In the genomic region with DNA sequence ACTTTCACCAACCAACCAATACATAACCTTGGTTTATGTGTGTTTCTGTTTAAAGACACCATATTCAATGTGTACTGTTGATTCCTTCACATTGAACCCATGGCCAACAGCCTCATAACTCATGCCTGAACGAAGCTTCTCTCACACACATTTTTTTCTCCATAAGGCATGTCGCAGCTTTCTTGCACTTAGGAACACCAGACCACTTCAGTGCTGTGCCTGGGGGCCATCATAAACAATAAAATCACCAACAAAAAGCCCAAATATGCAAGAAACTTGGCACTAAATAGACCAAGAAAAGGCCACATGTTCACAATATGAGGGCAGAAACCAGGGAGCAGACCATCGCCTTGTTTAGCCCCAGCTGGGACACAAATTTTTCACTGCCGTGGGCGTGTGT, we compare ENCODE assay signal across 19 cellular contexts.
"Had no signal": no experiment of that assay in that cellular context is flagged by ENCODE, and none has a peak within 500 bp of the region (broad histone marks: within the 10 kb centered on the region; RNA-seq: fewer than 3 reads in every experiment).

No MANE protein-coding gene starts in this region.

- H2AFZ ChIP-seq: neural progenitor cell, parathyroid adenoma had no signal

- H3K27me3 Mint-ChIP-seq: progenitor cell of endocrine pancreas had no signal

- H3K9me3 Mint-ChIP-seq: natural killer cell treated with Interleukin-12 subunit alpha and Interleukin-12 subunit beta and Interleukin-15 and Interleukin-18, amount 100 ng/mL, for 72 hours had no signal

- H3K36me3 Mint-ChIP-seq: natural killer cell treated with Interleukin-12 subunit alpha and Interleukin-12 subunit beta and Interleukin-15 and Interleukin-18, amount 100 ng/mL, for 72 hours had no signal

- H3K4me3 Mint-ChIP-seq: mesothelial cell of epicardium; naive B cell; natural killer cell treated with Interleukin-12 subunit alpha and Interleukin-12 subunit beta and Interleukin-15 and Interleukin-18, amount 100 ng/mL, for 72 hours; neural progenitor cell; stimulated activated naive B cell treated with anti-CD40 and anti-IgM and Interleukin-4, amounts not matched to agents 10 μg/mL and 1 μg/mL and 100 μg/mL, for 72 hours; stimulated activated naive CD8-positive, alpha-beta T cell treated with anti-CD3 and anti-CD28 coated beads, Interleukin-15, Interleukin-2, amounts not matched to agents 100 ng/mL and 50 ng/mL, for 24 hours had no signal

- H3K27ac ChIP-seq: dorsolateral prefrontal cortex, epithelial cell of prostate, left lung, neural progenitor cell, parathyroid adenoma, right lobe of liver, thoracic aorta, transverse colon, vagina had no signal

- H3K27me3 ChIP-seq: dorsolateral prefrontal cortex, left lung, neural progenitor cell, right lobe of liver, transverse colon, vagina had no signal

- H3K4me2 ChIP-seq: neural progenitor cell had no signal

- H3K9me3 ChIP-seq: right lobe of liver, thoracic aorta, transverse colon, vagina had no signal

- H3K79me2 ChIP-seq: parathyroid adenoma had no signal

- H3K36me3 ChIP-seq: left lung, neural progenitor cell, right lobe of liver, thoracic aorta, transverse colon had no signal

- H3K4me1 ChIP-seq: left lung, neural progenitor cell, parathyroid adenoma, right lobe of liver, vagina had no signal

- H3K9ac ChIP-seq: neural progenitor cell, parathyroid adenoma had no signal

- DNase-seq: dorsolateral prefrontal cortex; effector CD4-positive, alpha-beta T cell; head of caudate nucleus; left cardiac atrium; left lung; naive B cell; right lobe of liver had no signal

- H3K27ac Mint-ChIP-seq: natural killer cell treated with Interleukin-12 subunit alpha and Interleukin-12 subunit beta and Interleukin-15 and Interleukin-18, amount 100 ng/mL, for 72 hours; neural progenitor cell; stimulated activated naive B cell treated with anti-CD40 and anti-IgM and Interleukin-4, amounts not matched to agents 10 μg/mL and 1 μg/mL and 100 μg/mL, for 72 hours; stimulated activated naive CD8-positive, alpha-beta T cell treated with anti-CD3 and anti-CD28 coated beads, Interleukin-15, Interleukin-2, amounts not matched to agents 100 ng/mL and 50 ng/mL, for 24 hours had no signal

- H3K4me3 ChIP-seq: dorsolateral prefrontal cortex, left lung, mucosa of descending colon, neural progenitor cell, right lobe of liver, thoracic aorta, transverse colon, vagina had no signal
